ENCODE assay signal across 19 cellular contexts in the genomic region with DNA sequence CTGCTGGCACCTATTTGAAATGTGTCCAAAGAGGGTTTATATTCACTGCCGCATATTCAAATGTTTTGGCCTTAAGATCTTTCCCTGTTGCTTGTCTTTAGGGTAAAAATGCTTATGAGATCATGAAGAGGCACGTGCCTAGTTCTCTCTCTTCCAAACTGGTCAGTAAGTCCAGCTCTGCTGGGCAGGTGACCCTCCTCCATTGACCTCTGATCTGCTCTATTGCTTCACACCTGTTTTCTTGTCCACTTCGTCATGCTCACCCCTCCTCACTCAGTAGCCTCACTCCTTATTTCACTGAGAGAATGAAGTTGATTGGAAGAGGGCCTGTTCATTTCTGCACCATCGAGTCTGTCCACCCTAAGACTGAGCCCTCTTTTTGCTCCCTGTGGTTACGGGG.
DNase-seq lines count a peak whose midpoint lies in the region; ATAC-seq, FAIRE-seq and TF ChIP-seq lines count a peak whose summit lies in the region.
"Had no signal": no experiment of that assay in that cellular context is flagged by ENCODE, and none has a peak within 500 bp of the region (broad histone marks: within the 10 kb centered on the region; RNA-seq: fewer than 3 reads in every experiment).

No MANE protein-coding gene starts in this region.

- H3K4me3 ChIP-seq in LNCaP clone FGC (ENCODE audit: low read depth, low read length): no peak overlapping the region
- H3K4me3 ChIP-seq in HepG2 (replicated peaks in 1 of 3; ENCODE audit: insufficient read depth in 1 of 3, low read depth in 2 of 3, low read length in 3 of 3): no peak overlapping the region
- H3K4me3 ChIP-seq: BLaER1, GM23338 had no signal

- no peak overlapping the region for H3K9ac ChIP-seq in HepG2 (ENCODE audit: insufficient read depth, low read depth, low read length)
- H3K9ac ChIP-seq: BLaER1 had no signal

- DNase-seq in DMS79 treated with DMSO at 0.1 percent for 48 hours (lab: John Stamatoyannopoulos, UW) (peak; percentile 9), DMS79 (lab: John Stamatoyannopoulos, UW) (no peak), LNCaP clone FGC (ENCODE audit: low read depth) (peak; percentile 3), HepG2 (ENCODE audit: low spot score) (peak; percentile 3), GM10248 (ENCODE audit: extremely low spot score) (no peak), GM20000 (ENCODE audit: low spot score) (no peak)
- DNase-seq: 8988T; Calu3; CD8-positive, alpha-beta T cell; H7; HFFc6; KG1 had no signal

- H2AFZ ChIP-seq in HepG2 (ENCODE audit: low read length): no peak overlapping the region
- H2AFZ ChIP-seq: GM23338 had no signal

- H3K4me2 ChIP-seq in HepG2 (ENCODE audit: low read depth, low read length): no peak overlapping the region
- H3K4me2 ChIP-seq: BLaER1, GM23338 had no signal

- no peaks in the 10 kb centered on the region for H3K36me3 ChIP-seq in HepG2 (replicated peaks in 1 of 2; ENCODE audit: control insufficient read depth in 1 of 2, insufficient read depth in 2 of 2, low read length in 2 of 2)
- H3K36me3 ChIP-seq: BLaER1 had no signal

- no peak for TF ChIP-seq RAD21 in HepG2 (CRISPR knock-in tag; IDR thresholded peaks at IDR 0.05)

- POLR2A ChIA-PET in HepG2 (lab: Yijun Ruan, JAX): no interaction called here
- POLR2A ChIA-PET in GM10248 (lab: Yijun Ruan, JAX): no interaction called here

- H3K27ac ChIP-seq in HepG2 (ENCODE audit: extremely low read length, insufficient read depth, low read length): no peak overlapping the region
- H3K27ac ChIP-seq: BLaER1 had no signal

- ATAC-seq in HepG2 (no peak; the same call in 2 of the 3 replicates), HG03457 (IDR thresholded peaks at IDR 0.05; ENCODE audit: unreplicated experiment) (no peak)
- ATAC-seq: CD8-positive, alpha-beta T cell; GM23338; HCT116 had no signal

- H3K79me2 ChIP-seq in HepG2 (ENCODE audit: insufficient read depth, low read length): no peaks in the 10 kb centered on the region

- no peaks in the 10 kb centered on the region for H3K27me3 ChIP-seq in HepG2 (ENCODE audit: control insufficient read depth in 1 of 2, insufficient read depth in 2 of 2, low read length in 2 of 2)
- H3K27me3 ChIP-seq: BLaER1 had no signal

- intact Hi-C loops in HepG2 (cut with micrococcal nuclease; ENCODE audit: unreplicated experiment): no loop called here

- TF ChIP-seq EP300 in HepG2 (IDR thresholded peaks at IDR 0.05; ENCODE audit: low read depth in 2 of 2, low read length in 2 of 2) (no peak), HepG2 (CRISPR knock-in tag; IDR thresholded peaks at IDR 0.05; ENCODE audit: borderline replicate concordance) (no peak)

- TF ChIP-seq CTCF in LNCaP clone FGC (IDR thresholded peaks at IDR 0.05; ENCODE audit: control insufficient read depth, extremely low read depth, insufficient read depth) (no peak), HepG2 (CRISPR knock-in tag; IDR thresholded peaks at IDR 0.05) (no peak), GM10248 (IDR thresholded peaks at IDR 0.05; ENCODE audit: control extremely low read depth, extremely low read depth, low read depth, missing control alignments) (no peak), GM20000 (IDR thresholded peaks at IDR 0.05; ENCODE audit: extremely low read depth, missing control alignments) (no peak)

- CTCF ChIA-PET in HepG2 (lab: Yijun Ruan, JAX; ENCODE audit: low intra/inter-chr PET ratio, low total read pairs) (no interaction called here), GM10248 (lab: Yijun Ruan, JAX) (interaction anchor here (1.3 kb wide), 1 partner anchor 27 kb away, joined by 4 read pairs; no protein-coding TSS in a partner anchor)

- FAIRE-seq in HepG2 (lab: Jason Lieb, UNC): no peak
- FAIRE-seq: G401.6, GM12892, GM18507 had no signal

- H3K4me1 ChIP-seq in HepG2 (ENCODE audit: insufficient read depth, low read length): no peaks in the 10 kb centered on the region

- TF ChIP-seq POLR2A in HepG2 (IDR thresholded peaks at IDR 0.05; ENCODE audit: insufficient read depth in 1 of 2, low read depth in 2 of 2, low read length in 2 of 2): no peak

- H3K9me3 ChIP-seq in HepG2 (ENCODE audit: low read length): no peaks in the 10 kb centered on the region
- H3K9me3 ChIP-seq: BLaER1 had no signal

- in situ Hi-C loops in HepG2 (cut with HindIII; ENCODE audit: extremely low pct_ligation_motif_present, low pct_unique_long_range_greater_than_20kb): no loop called here

- H4K20me1 ChIP-seq in HepG2 (ENCODE audit: insufficient read depth, low read length): no peaks in the 10 kb centered on the region
- H4K20me1 ChIP-seq: BLaER1 had no signal

- 16% methylated on average over 5 of the region's 5 CpGs for WGBS in HepG2 (ENCODE audit: low lambda C conversion rate)

- BruUV-seq in HepG2 (replicated peaks; lab: Mats Ljungman, UMichigan): no TSS peak

TF ChIP-seq in HepG2, 621 proteins besides CTCF, POLR2A, EP300 and RAD21:
- TF ChIP-seq NBN (conservative IDR thresholded peaks at IDR 0.05) (no peak), CEBPB (IDR thresholded peaks at IDR 0.05; ENCODE audit: borderline replicate concordance, low read depth, low read length) (peak; percentile 25; the same call in 1 of the 2 replicates), HNF4A (CRISPR knock-in tag; IDR thresholded peaks at IDR 0.05) (0 out of 2 replicates have a peak, but pooled peaks have one; percentile 19), BHLHE40 (IDR thresholded peaks at IDR 0.05; ENCODE audit: low read length) (peak; percentile 30; the same call in 1 of the 2 replicates)
TF ChIP-seq in HepG2: peak in this region for 3.

Comparison
In these comparisons a context has a peak if more than half of its experiments do, and no peak if none do; other contexts are left out.
1. DNase-seq: peak in DMS79 treated with DMSO at 0.1 percent for 48 hours (single experiment), LNCaP clone FGC (single experiment) and HepG2 (single experiment); none in DMS79 (single experiment), GM10248 (single experiment) and GM20000 (single experiment).